In genomic region chr12:118055144-118055557, GRCh38 we compare ENCODE assay signal across 1 cellular context.
A peak's percentile ranks its signal among the peaks of the same experiment; 100 is the strongest.
TF ChIP-seq lines count a peak whose summit lies in the region.

No MANE protein-coding gene starts in this region.

TF ChIP-seq in HepG2, 621 proteins besides CTCF, POLR2A, EP300 and RAD21 (continued from another document and continues in another):
- no peak for TF ChIP-seq RNF219 (CRISPR knock-in tag; IDR thresholded peaks at IDR 0.05)
- TF ChIP-seq ADNP (CRISPR knock-in tag; IDR thresholded peaks at IDR 0.05), result no peak
- no peak for TF ChIP-seq E2F5 (CRISPR knock-in tag; conservative IDR thresholded peaks at IDR 0.05)
- no peak for TF ChIP-seq ZNF570 (CRISPR knock-in tag; IDR thresholded peaks at IDR 0.05; ENCODE audit: borderline replicate concordance)
- TF ChIP-seq GMEB2 (CRISPR knock-in tag; IDR thresholded peaks at IDR 0.05; ENCODE audit: low read depth), result no peak
- TF ChIP-seq KAT2B (IDR thresholded peaks at IDR 0.05; ENCODE audit: borderline replicate concordance, low read depth, low read length), result no peak
- TF ChIP-seq ZNF816 (CRISPR knock-in tag; IDR thresholded peaks at IDR 0.05; ENCODE audit: borderline replicate concordance), result no peak
- TF ChIP-seq ZSCAN9 (CRISPR knock-in tag; IDR thresholded peaks at IDR 0.05; ENCODE audit: borderline replicate concordance), result no peak
- TF ChIP-seq ZNF644 (CRISPR knock-in tag; IDR thresholded peaks at IDR 0.05; ENCODE audit: low read depth), result no peak
- TF ChIP-seq PAF1 (CRISPR knock-in tag; IDR thresholded peaks at IDR 0.05), result no peak
- TF ChIP-seq SRSF1 (optimal IDR thresholded peaks at IDR 0.05; ENCODE audit: low read depth, low read length), result no peak
- no peak for TF ChIP-seq ZNF121 (CRISPR knock-in tag; IDR thresholded peaks at IDR 0.05)
- no peak for TF ChIP-seq MTF2 (CRISPR knock-in tag; IDR thresholded peaks at IDR 0.05; ENCODE audit: borderline replicate concordance)
- no peak for TF ChIP-seq ZMYM2 (CRISPR knock-in tag; IDR thresholded peaks at IDR 0.05)
- no peak for TF ChIP-seq TRAFD1 (CRISPR knock-in tag; IDR thresholded peaks at IDR 0.05; ENCODE audit: borderline replicate concordance)
- 0 out of 2 replicates have a peak, but pooled peaks have one; percentile 29 for TF ChIP-seq IKZF5 (CRISPR knock-in tag; IDR thresholded peaks at IDR 0.05)
- no peak for TF ChIP-seq CREB1 (IDR thresholded peaks at IDR 0.05)
- no peak for TF ChIP-seq CREB1 (CRISPR knock-in tag; IDR thresholded peaks at IDR 0.05)
- peak; percentile 51; the same call in 1 of the 2 replicates for TF ChIP-seq ZBTB7B (CRISPR knock-in tag; IDR thresholded peaks at IDR 0.05)
- TF ChIP-seq GATAD1 (CRISPR knock-in tag; IDR thresholded peaks at IDR 0.05), result peak; percentile 56; the same call in 1 of the 2 replicates
- TF ChIP-seq FOXJ3 (CRISPR knock-in tag; IDR thresholded peaks at IDR 0.05; ENCODE audit: borderline replicate concordance), result no peak
- no peak for TF ChIP-seq ISX (CRISPR knock-in tag; conservative IDR thresholded peaks at IDR 0.05)
- TF ChIP-seq BCLAF1 (IDR thresholded peaks at IDR 0.05), result no peak
- peak; percentile 38; the same call in 1 of the 2 replicates for TF ChIP-seq FOXP4 (CRISPR knock-in tag; IDR thresholded peaks at IDR 0.05)
- TF ChIP-seq TFAP4 (IDR thresholded peaks at IDR 0.05; ENCODE audit: borderline replicate concordance, low read depth), result peak; percentile 78
- no peak for TF ChIP-seq SNRNP70 (IDR thresholded peaks at IDR 0.05; ENCODE audit: low read depth, low read length)
- TF ChIP-seq PBX3 (CRISPR knock-in tag; IDR thresholded peaks at IDR 0.05; ENCODE audit: borderline replicate concordance), result no peak
- no peak for TF ChIP-seq ETV6 (CRISPR knock-in tag; conservative IDR thresholded peaks at IDR 0.05)
- no peak for TF ChIP-seq TERF1 (CRISPR knock-in tag; IDR thresholded peaks at IDR 0.05)
- TF ChIP-seq CBX5 (CRISPR knock-in tag; IDR thresholded peaks at IDR 0.05; ENCODE audit: borderline replicate concordance), result no peak
- no peak for TF ChIP-seq TCF7 (IDR thresholded peaks at IDR 0.05; ENCODE audit: low read depth)
- TF ChIP-seq ELF3 (CRISPR knock-in tag; IDR thresholded peaks at IDR 0.05), result 0 out of 2 replicates have a peak, but pooled peaks have one; percentile 9
- no peak for TF ChIP-seq PREB (CRISPR knock-in tag; IDR thresholded peaks at IDR 0.05)
- TF ChIP-seq TARDBP (CRISPR knock-in tag; IDR thresholded peaks at IDR 0.05), result no peak
- peak; percentile 48; the same call in 1 of the 2 replicates for TF ChIP-seq SMC3 (IDR thresholded peaks at IDR 0.05; ENCODE audit: low read length)
- TF ChIP-seq RARA (CRISPR knock-in tag; IDR thresholded peaks at IDR 0.05), result peak; percentile 25; the same call in 1 of the 2 replicates
- no peak for TF ChIP-seq ZNF143 (CRISPR knock-in tag; IDR thresholded peaks at IDR 0.05)
- no peak for TF ChIP-seq ONECUT2 (CRISPR knock-in tag; IDR thresholded peaks at IDR 0.05)
- TF ChIP-seq ZBTB2 (CRISPR knock-in tag; IDR thresholded peaks at IDR 0.05; ENCODE audit: low read depth), result no peak
- peak; percentile 65 for TF ChIP-seq XRCC5 (optimal IDR thresholded peaks at IDR 0.05; ENCODE audit: low read length)
- TF ChIP-seq GMEB1 (CRISPR knock-in tag; IDR thresholded peaks at IDR 0.05; ENCODE audit: borderline replicate concordance), result no peak
